In genomic region chr16:19354371-19354770, GRCh38 we compare ENCODE assay signal across 23 cellular contexts.
"Had no signal": no experiment of that assay in that cellular context is flagged by ENCODE, and none has a peak within 500 bp of the region (broad histone marks: within the 10 kb centered on the region; RNA-seq: fewer than 3 reads in every experiment).

No MANE protein-coding gene starts in this region.

- H3K36me3 ChIP-seq: ascending aorta had no signal

- H3K27me3 ChIP-seq: ascending aorta had no signal

- H3K4me3 ChIP-seq: ascending aorta, K562, SK-N-MC had no signal

- H3K27ac ChIP-seq: ascending aorta, SK-N-MC had no signal

- ATAC-seq: activated naive CD4-positive, alpha-beta T cell treated with anti-CD3 and anti-CD28 coated beads, Interleukin-2, amount 50 U/mL, for 72 hours; activated naive CD8-positive, alpha-beta T cell treated with anti-CD3 and anti-CD28 coated beads, Interleukin-2, amount 50 U/mL, for 24 hours; activated T-cell treated with anti-CD3 and anti-CD28 coated beads, Interleukin-2, amount 50 U/mL, for 4 hours; K562 had no signal

- DNase-seq: activated CD4-positive, alpha-beta memory T cell treated with anti-CD3 and anti-CD28 coated beads for 36 hours; activated CD4-positive, alpha-beta T cell treated with anti-CD3 and anti-CD28 coated beads, Interleukin-2, amount 10 ng/mL, durations not matched to agents 7 days and 5 days; activated CD4-positive, CD25-positive, alpha-beta regulatory T cell; activated CD8-positive, alpha-beta memory T cell treated with anti-CD3 and anti-CD28 coated beads for 24 hours; activated effector memory CD4-positive, alpha-beta T cell treated with anti-CD3 and anti-CD28 coated beads, Interleukin-2, amount 50 U/mL, for 16 hours; activated naive CD4-positive, alpha-beta T cell treated with Interleukin-2 at 50 U/mL for 16 hours; activated naive CD8-positive, alpha-beta T cell treated with anti-CD3 and anti-CD28 coated beads, Interleukin-2, amount 50 U/mL, for 24 hours; activated T-cell treated with anti-CD3 and anti-CD28 coated beads, Interleukin-2, amount 50 U/mL, for 4 hours; amniotic stem cell; Karpas-422; NCI-H1048; NCI-H146; NCI-H187 treated with DMSO at 0.1 percent for 48 hours; NCI-H2081 treated with DMSO at 0.1 percent for 48 hours; NCI-H446; NCI-H524; NCI-H748 treated with DMSO at 0.1 percent for 48 hours; SIG-M5; SW 1271 had no signal

- H3K9me3 ChIP-seq: ascending aorta had no signal

- H3K4me1 ChIP-seq: ascending aorta had no signal
